Comparison of ENCODE assay signal across 30 cellular contexts in genomic region chr9:112896131-112896530, GRCh38. TPM values are rescaled to one million over a fixed set of nuclear protein-coding genes. Genes with fewer than 3 reads are reported as not detected.
"Had no signal": no experiment of that assay in that cellular context is flagged by ENCODE, and none has a peak within 500 bp of the region (broad histone marks: within the 10 kb centered on the region; RNA-seq: fewer than 3 reads in every experiment).

No MANE protein-coding gene starts in this region.

- H3K36me3 ChIP-seq: pancreas, right lobe of liver, transverse colon, uterus had no signal

- H3K4me1 ChIP-seq: pancreas, right lobe of liver, transverse colon, uterus had no signal

- H3K36me3 Mint-ChIP-seq: activated CD8-positive, alpha-beta memory T cell treated with anti-CD3 and anti-CD28 coated beads, Interleukin-2, amount 10 ng/mL, durations not matched to agents 7 days and 5 days; brain; stimulated activated naive B cell treated with anti-CD40 and anti-IgM and Interleukin-4, amounts not matched to agents 10 μg/mL and 1 μg/mL and 100 μg/mL, for 72 hours had no signal

- DNase-seq: activated CD4-positive, alpha-beta T cell treated with anti-CD3 and anti-CD28 coated beads, Interleukin-2, amount 10 ng/mL, durations not matched to agents 7 days and 5 days; activated CD4-positive, CD25-positive, alpha-beta regulatory T cell; activated CD8-positive, alpha-beta memory T cell treated with anti-CD3 and anti-CD28 coated beads, Interleukin-2, amount 10 ng/mL, durations not matched to agents 7 days and 5 days; activated CD8-positive, alpha-beta T cell treated with anti-CD3 and anti-CD28 coated beads for 36 hours; activated gamma-delta T cell treated with Interleukin-2 at 50 U/mL for 16 hours; aorta; caudate nucleus; dermis blood vessel endothelial cell; effector CD8-positive, alpha-beta T cell; erythroblast; foreskin fibroblast; left colon; mesenchymal stem cell; nephron progenitor cell; pancreas; right lobe of liver; stimulated activated CD4-positive, alpha-beta T cell treated with anti-CD3 and anti-CD28 coated beads, Interleukin-2, amount 100 ng/mL, for 24 hours; stimulated activated naive B cell treated with anti-CD40 and anti-IgM and Interleukin-4, amounts not matched to agents 10 μg/mL and 1 μg/mL and 100 μg/mL, for 72 hours; T1000; transverse colon; uterus had no signal

- H3K4me1 Mint-ChIP-seq: activated naive CD4-positive, alpha-beta T cell treated with anti-CD3 and anti-CD28 coated beads, Interleukin-2, amount 50 U/mL, for 24 hours; brain had no signal

- H3K4me3 ChIP-seq: pancreas, right lobe of liver, skin epidermis, transverse colon, uterus had no signal

- H3K27me3 ChIP-seq: pancreas, right lobe of liver, uterus had no signal

- ATAC-seq: activated CD8-positive, alpha-beta memory T cell treated with anti-CD3 and anti-CD28 coated beads, Interleukin-2, amount 10 ng/mL, durations not matched to agents 7 days and 5 days; activated CD8-positive, alpha-beta T cell treated with anti-CD3 and anti-CD28 coated beads for 36 hours; left colon; pancreas; right lobe of liver; stimulated activated naive B cell treated with anti-CD40 and anti-IgM and Interleukin-4, amounts not matched to agents 10 μg/mL and 1 μg/mL and 100 μg/mL, for 72 hours had no signal

- H3K9me3 ChIP-seq: pancreas, right lobe of liver, transverse colon, uterus had no signal

- H3K27ac ChIP-seq: pancreas, right lobe of liver, skin epidermis, transverse colon, uterus had no signal

- H3K27ac Mint-ChIP-seq: activated CD4-positive, alpha-beta T cell treated with anti-CD3 and anti-CD28 coated beads, Interleukin-2, amount 10 ng/mL, durations not matched to agents 7 days and 5 days; activated CD8-positive, alpha-beta memory T cell treated with anti-CD3 and anti-CD28 coated beads, Interleukin-2, amount 10 ng/mL, durations not matched to agents 7 days and 5 days; activated CD8-positive, alpha-beta T cell treated with anti-CD3 and anti-CD28 coated beads for 36 hours; activated naive CD4-positive, alpha-beta T cell treated with anti-CD3 and anti-CD28 coated beads, Interleukin-2, amount 50 U/mL, for 24 hours; activated T-helper 1 cell treated with anti-CD3 and anti-CD28 coated beads, Interleukin-12 subunit alpha, Interleukin-12 subunit beta, Interleukin-2, Interleukin-4 antibody, amounts not matched to agents 30 ng/mL and 10 ng/mL and 1 ng/mL, durations not matched to agents 14 hours and 24 hours and 36 hours; brain; nephron progenitor cell; stimulated activated naive B cell treated with anti-CD40 and anti-IgM and Interleukin-4, amounts not matched to agents 10 μg/mL and 1 μg/mL and 100 μg/mL, for 72 hours had no signal

- H3K4me3 Mint-ChIP-seq: activated CD4-positive, alpha-beta T cell treated with anti-CD3 and anti-CD28 coated beads, Interleukin-2, amount 10 ng/mL, durations not matched to agents 7 days and 5 days; activated CD8-positive, alpha-beta memory T cell treated with anti-CD3 and anti-CD28 coated beads, Interleukin-2, amount 10 ng/mL, durations not matched to agents 7 days and 5 days; activated CD8-positive, alpha-beta T cell treated with anti-CD3 and anti-CD28 coated beads for 36 hours; activated naive CD4-positive, alpha-beta T cell treated with anti-CD3 and anti-CD28 coated beads, Interleukin-2, amount 50 U/mL, for 24 hours; activated T-helper 1 cell treated with anti-CD3 and anti-CD28 coated beads, Interleukin-12 subunit alpha, Interleukin-12 subunit beta, Interleukin-2, Interleukin-4 antibody, amounts not matched to agents 30 ng/mL and 10 ng/mL and 1 ng/mL, durations not matched to agents 14 hours and 24 hours and 36 hours; brain; nephron progenitor cell had no signal

- H3K9me3 Mint-ChIP-seq: activated CD4-positive, alpha-beta T cell treated with anti-CD3 and anti-CD28 coated beads, Interleukin-2, amount 10 ng/mL, durations not matched to agents 7 days and 5 days; brain; nephron progenitor cell had no signal

RNA-seq across cellular contexts. Expression of gene SLC46A2, which starts 5.5 kb away (rescaled TPM):
- total RNA-seq: activated CD4-positive, alpha-beta T cell treated with anti-CD3 and anti-CD28 coated beads, Interleukin-2, amount 10 ng/mL, durations not matched to agents 7 days and 5 days; activated CD8-positive, alpha-beta memory T cell treated with anti-CD3 and anti-CD28 coated beads, Interleukin-2, amount 10 ng/mL, durations not matched to agents 7 days and 5 days; activated CD8-positive, alpha-beta T cell treated with anti-CD3 and anti-CD28 coated beads for 36 hours; activated T-helper 1 cell treated with anti-CD3 and anti-CD28 coated beads, Interleukin-12 subunit alpha, Interleukin-12 subunit beta, Interleukin-2, Interleukin-4 antibody, amounts not matched to agents 30 ng/mL and 10 ng/mL and 1 ng/mL, durations not matched to agents 14 hours and 24 hours and 36 hours; dermis blood vessel endothelial cell; fibroblast of lung; glomerular endothelial cell; left colon; myocyte; temporal lobe; transverse colon; uterus had no signal
- polyA plus RNA-seq: aorta, fibroblast of lung, keratinocyte, pancreas had no signal
